In genomic region chr5:157076558-157076957, GRCh38 we compare ENCODE assay signal across 16 cellular contexts. TPM values are rescaled to one million over a fixed set of nuclear protein-coding genes. Genes with fewer than 3 reads are reported as not detected.
DNase-seq lines count a peak whose midpoint lies in the region; ATAC-seq, FAIRE-seq and TF ChIP-seq lines count a peak whose summit lies in the region.
"Had no signal": no experiment of that assay in that cellular context is flagged by ENCODE, and none has a peak within 500 bp of the region (broad histone marks: within the 10 kb centered on the region; RNA-seq: fewer than 3 reads in every experiment).

No MANE protein-coding gene starts in this region.

- H3K79me2 ChIP-seq in astrocyte (ENCODE audit: insufficient read depth, low read length) = no peaks in the 10 kb centered on the region

- H3K4me3 Mint-ChIP-seq in activated CD4-positive, alpha-beta T cell treated with anti-CD3 and anti-CD28 coated beads for 36 hours = no peak overlapping the region
- no peak overlapping the region for H3K4me3 Mint-ChIP-seq in astrocyte (ENCODE audit: unreplicated experiment)
- H3K4me3 Mint-ChIP-seq: activated naive CD4-positive, alpha-beta T cell treated with anti-CD3 and anti-CD28 coated beads, Interleukin-2, amount 50 U/mL, for 24 hours; immature natural killer cell; neural progenitor cell had no signal

- CTCF ChIA-PET in activated CD4-positive, alpha-beta T cell treated with anti-CD3 and anti-CD28 coated beads for 36 hours (lab: Charles Lee) = interaction anchor here (1.0 kb wide), 1 partner anchor 1711 kb away, joined by 3 read pairs; no protein-coding TSS in a partner anchor
- CTCF ChIA-PET in A673 (lab: Charles Lee) = no interaction called here

- H2AFZ ChIP-seq in astrocyte (ENCODE audit: low read depth, low read length) = no peak overlapping the region
- H2AFZ ChIP-seq: neural progenitor cell had no signal

- no peaks in the 10 kb centered on the region for H3K9me3 ChIP-seq in astrocyte (ENCODE audit: insufficient read depth, low read depth, low read length)
- H3K9me3 ChIP-seq in A673 (ENCODE audit: low read depth, low read length, poor library complexity, severe bottlenecking) = no peaks in the 10 kb centered on the region

- H3K27ac ChIP-seq in astrocyte (ENCODE audit: low read depth, low read length) (no peak overlapping the region), A673 (ENCODE audit: low read depth, low read length, poor library complexity, severe bottlenecking) (no peak overlapping the region)
- H3K27ac ChIP-seq: neural progenitor cell had no signal

- H3K4me3 ChIP-seq in astrocyte (ENCODE audit: insufficient read depth, low read depth, low read length) (no peak overlapping the region), A673 (ENCODE audit: low read depth, low read length, poor library complexity, severe bottlenecking) (no peak overlapping the region)
- H3K4me3 ChIP-seq: neural progenitor cell had no signal

- H3K27ac Mint-ChIP-seq in activated CD4-positive, alpha-beta T cell treated with anti-CD3 and anti-CD28 coated beads for 36 hours = no peak overlapping the region
- no peak overlapping the region for H3K27ac Mint-ChIP-seq in astrocyte (ENCODE audit: unreplicated experiment)
- H3K27ac Mint-ChIP-seq: activated naive CD4-positive, alpha-beta T cell treated with anti-CD3 and anti-CD28 coated beads, Interleukin-2, amount 50 U/mL, for 24 hours; neural progenitor cell had no signal

- intact Hi-C loops in activated CD4-positive, alpha-beta T cell treated with anti-CD3 and anti-CD28 coated beads for 36 hours (cut with DNase I, micrococcal nuclease) = loop anchor here in 1 of 2 experiments (10.0 kb wide), 1 partner anchor 52 kb away; no protein-coding TSS in a partner anchor
- intact Hi-C loops in sciatic nerve (cut with DNase I) (no loop called here), A673 (cut with micrococcal nuclease; ENCODE audit: unreplicated experiment) (no loop called here)

- peaks cover 1% of the 10 kb centered on the region for H3K9me3 Mint-ChIP-seq in activated CD4-positive, alpha-beta T cell treated with anti-CD3 and anti-CD28 coated beads for 36 hours (ENCODE audit: low read depth)
- no peaks in the 10 kb centered on the region for H3K9me3 Mint-ChIP-seq in astrocyte (ENCODE audit: unreplicated experiment)
- H3K9me3 Mint-ChIP-seq: activated naive CD4-positive, alpha-beta T cell treated with anti-CD3 and anti-CD28 coated beads, Interleukin-2, amount 50 U/mL, for 24 hours; immature natural killer cell; neural progenitor cell had no signal

- peak; percentile 60 for ATAC-seq in activated CD4-positive, alpha-beta T cell treated with anti-CD3 and anti-CD28 coated beads for 36 hours
- ATAC-seq in sciatic nerve = peak; percentile 77
- no peak for ATAC-seq in HG02798 (IDR thresholded peaks at IDR 0.05; ENCODE audit: poor library complexity, unreplicated experiment)
- no peak for ATAC-seq in HG03432 (IDR thresholded peaks at IDR 0.05; ENCODE audit: unreplicated experiment)

- no peaks in the 10 kb centered on the region for H3K36me3 Mint-ChIP-seq in activated CD4-positive, alpha-beta T cell treated with anti-CD3 and anti-CD28 coated beads for 36 hours (ENCODE audit: low read depth)
- H3K36me3 Mint-ChIP-seq in astrocyte (ENCODE audit: low read depth, unreplicated experiment) = no peaks in the 10 kb centered on the region
- H3K36me3 Mint-ChIP-seq: activated naive CD4-positive, alpha-beta T cell treated with anti-CD3 and anti-CD28 coated beads, Interleukin-2, amount 50 U/mL, for 24 hours; neural progenitor cell had no signal

- no TSS peak for BruUV-seq in A673 (replicated peaks; lab: Mats Ljungman, UMichigan)

- H3K4me1 ChIP-seq in astrocyte (ENCODE audit: insufficient read depth, low read length) (no peaks in the 10 kb centered on the region), A673 (ENCODE audit: insufficient read depth, low read length, poor library complexity, severe bottlenecking) (no peaks in the 10 kb centered on the region)
- H3K4me1 ChIP-seq: neural progenitor cell had no signal

- no peak overlapping the region for H3K4me2 ChIP-seq in astrocyte (ENCODE audit: low read length)
- H3K4me2 ChIP-seq: neural progenitor cell had no signal

- no peaks in the 10 kb centered on the region for H4K20me1 ChIP-seq in astrocyte (ENCODE audit: insufficient read depth, low read length)

- peak; percentile 26 for DNase-seq in activated CD4-positive, alpha-beta T cell treated with anti-CD3 and anti-CD28 coated beads for 36 hours
- DNase-seq in activated CD4-positive, alpha-beta T cell treated with anti-CD3 and anti-CD28 coated beads for 4 hours = no peak
- DNase-seq in LHCN-M2 (ENCODE audit: low read depth) (peak; percentile 61), astrocyte (ENCODE audit: low read depth) (peak; percentile 49), sciatic nerve (ENCODE audit: low spot score) (no peak), A673 (ENCODE audit: low spot score) (no peak)
- DNase-seq: ACHN; immature natural killer cell; NCI-H2029 treated with DMSO at 0.1 percent for 48 hours; SIG-M5; stimulated activated CD4-positive, alpha-beta T cell treated with anti-CD3 and anti-CD28 coated beads, Interleukin-4, amount 100 ng/mL, for 24 hours had no signal

- H3K4me1 Mint-ChIP-seq in activated CD4-positive, alpha-beta T cell treated with anti-CD3 and anti-CD28 coated beads for 36 hours = peaks cover 20% of the 10 kb centered on the region
- H3K4me1 Mint-ChIP-seq in astrocyte (ENCODE audit: low read depth, unreplicated experiment) = peaks cover 6% of the 10 kb centered on the region
- H3K4me1 Mint-ChIP-seq: neural progenitor cell had no signal

- POLR2A ChIA-PET in activated CD4-positive, alpha-beta T cell treated with anti-CD3 and anti-CD28 coated beads for 36 hours (lab: Charles Lee) = no interaction called here
- POLR2A ChIA-PET in A673 (lab: Charles Lee; ENCODE audit: low non-redundant PET) = no interaction called here

- TF ChIP-seq CTCF in astrocyte (IDR thresholded peaks at IDR 0.05; ENCODE audit: insufficient read depth, low read depth, low read length) = no peak
- TF ChIP-seq CTCF in A673 (conservative IDR thresholded peaks at IDR 0.05; ENCODE audit: low read depth, low read length) = no peak

- no peaks in the 10 kb centered on the region for H3K27me3 Mint-ChIP-seq in activated CD4-positive, alpha-beta T cell treated with anti-CD3 and anti-CD28 coated beads for 36 hours
- no peaks in the 10 kb centered on the region for H3K27me3 Mint-ChIP-seq in astrocyte (ENCODE audit: low read depth, unreplicated experiment)
- H3K27me3 Mint-ChIP-seq: activated naive CD4-positive, alpha-beta T cell treated with anti-CD3 and anti-CD28 coated beads, Interleukin-2, amount 50 U/mL, for 24 hours had no signal

- H3K9ac ChIP-seq in astrocyte (ENCODE audit: low read length) = no peak overlapping the region
- H3K9ac ChIP-seq: neural progenitor cell had no signal

- FAIRE-seq in astrocyte (lab: Jason Lieb, UNC) = no peak
- FAIRE-seq: endometrium had no signal

- H3K36me3 ChIP-seq in astrocyte (ENCODE audit: insufficient read depth, low read length) (no peaks in the 10 kb centered on the region), A673 (ENCODE audit: insufficient read depth, low read length, poor library complexity, severe bottlenecking) (no peaks in the 10 kb centered on the region)
- H3K36me3 ChIP-seq: neural progenitor cell had no signal

- H3K27me3 ChIP-seq in astrocyte (ENCODE audit: insufficient read depth, low read length) (no peaks in the 10 kb centered on the region), A673 (replicated peaks; ENCODE audit: insufficient read depth, low read depth, low read length, poor library complexity) (no peaks in the 10 kb centered on the region)
- H3K27me3 ChIP-seq: neural progenitor cell had no signal

RNA-seq across cellular contexts. Expression of gene HAVCR1, which starts 17.6 kb away (rescaled TPM):
- under 1 TPM in 1 of 2 experiments, not detected in 1; 0.65 TPM for total RNA-seq in activated CD4-positive, alpha-beta T cell treated with anti-CD3 and anti-CD28 coated beads for 36 hours
- total RNA-seq in LHCN-M2 (2014; rRNA removed) = not detected in 2 replicates
- not detected for polyA plus RNA-seq in LHCN-M2 (2012)
- 1.3 and 2.0 TPM in 2 replicates for total RNA-seq in astrocyte
- 1.3 TPM for total RNA-seq in sciatic nerve
- total RNA-seq in A673 (2021) = not detected in 2 replicates

RNA-seq across cellular contexts. Expression of gene HAVCR2, which starts 32.3 kb away (rescaled TPM):
- 10 to 100 TPM; 12.6 to 15.9 TPM for total RNA-seq in activated CD4-positive, alpha-beta T cell treated with anti-CD3 and anti-CD28 coated beads for 36 hours
- total RNA-seq in LHCN-M2 (2014; rRNA removed) (0.06 and 0.17 TPM in 2 replicates), astrocyte (7.4 and 10.0 TPM in 2 replicates), sciatic nerve (11.8 TPM), A673 (2021) (0.13 and 0.19 TPM in 2 replicates)
- 0.02 TPM for polyA plus RNA-seq in LHCN-M2 (2012)

Comparison
In these comparisons a context has a peak if more than half of its experiments do, and no peak if none do; other contexts are left out.
1. DNase-seq: peak in activated CD4-positive, alpha-beta T cell treated with anti-CD3 and anti-CD28 coated beads for 36 hours (single experiment), LHCN-M2 (single experiment) and astrocyte (single experiment); none in activated CD4-positive, alpha-beta T cell treated with anti-CD3 and anti-CD28 coated beads for 4 hours (0 of 2), sciatic nerve (single experiment) and A673 (single experiment).
2. ATAC-seq: peak in activated CD4-positive, alpha-beta T cell treated with anti-CD3 and anti-CD28 coated beads for 36 hours (single experiment) and sciatic nerve (single experiment); none in HG02798 (single experiment) and HG03432 (single experiment).